ENCODE assay signal across 7 cellular contexts in the genomic region with DNA sequence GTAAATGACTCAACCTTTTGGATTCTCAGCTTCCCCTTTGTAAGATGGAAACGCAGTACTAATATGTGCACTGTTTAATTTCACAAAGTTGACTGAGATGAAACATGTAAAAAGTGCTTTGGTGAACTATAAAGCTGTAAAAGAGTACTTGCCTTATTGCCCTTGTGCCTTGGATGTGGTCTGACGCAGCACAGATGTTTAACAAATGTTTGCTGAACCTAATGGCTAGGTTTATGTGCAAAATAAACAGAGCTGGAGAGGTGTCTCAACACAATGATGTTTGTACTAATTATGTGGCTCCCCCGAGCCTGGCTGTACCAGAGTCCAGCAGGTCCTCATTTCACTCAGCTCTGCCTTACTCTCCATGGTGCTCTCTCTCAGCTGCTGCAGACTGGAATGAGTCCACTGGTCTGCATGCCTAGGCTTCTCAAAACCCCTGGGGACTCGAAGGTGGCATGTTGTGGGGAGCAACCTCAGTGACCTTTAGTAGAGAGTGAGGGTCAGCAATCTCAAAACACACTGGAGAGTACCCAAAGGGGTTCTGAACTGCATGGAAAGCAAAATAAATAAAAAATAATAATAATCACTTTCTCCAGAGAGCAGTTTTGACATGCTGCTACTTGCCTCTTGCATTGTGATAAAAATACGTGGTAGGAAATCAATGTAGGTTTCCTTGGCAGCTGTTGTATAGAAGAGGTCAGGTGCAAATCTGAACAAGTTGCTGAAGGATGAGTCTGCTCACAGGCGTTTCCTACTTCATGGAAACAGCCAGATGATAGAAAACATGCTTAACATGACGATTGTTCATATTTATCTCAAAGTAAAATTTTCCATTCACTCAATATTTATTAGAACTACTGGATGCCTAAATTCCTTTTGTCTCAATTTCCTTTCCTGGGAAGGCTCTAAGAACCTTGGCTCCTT. TPM values are rescaled to one million over a fixed set of nuclear protein-coding genes. Genes with fewer than 3 reads are reported as not detected.
DNase-seq lines count a peak whose midpoint lies in the region; ATAC-seq and TF ChIP-seq lines count a peak whose summit lies in the region.

No MANE protein-coding gene starts in this region.

- no peak for TF ChIP-seq CTCF in RWPE1 (conservative IDR thresholded peaks at IDR 0.05; ENCODE audit: low read depth)
- TF ChIP-seq CTCF in gastroesophageal sphincter (IDR thresholded peaks at IDR 0.05), result no peak
- TF ChIP-seq CTCF in suprapubic skin (IDR thresholded peaks at IDR 0.05), result no peak

- ATAC-seq in gastroesophageal sphincter, result no peak
- ATAC-seq in GM21423 (IDR thresholded peaks at IDR 0.05; ENCODE audit: unreplicated experiment), result no peak

- CTCF ChIA-PET in RWPE1 (lab: Yijun Ruan, JAX), result interaction anchor here (0.6 kb wide), 1 partner anchor 9 kb away, joined by 3 read pairs; no protein-coding TSS in a partner anchor

- H3K27ac ChIP-seq in KOPT-K1 (ENCODE audit: low read depth, low read length, poor library complexity, severe bottlenecking) (peak overlapping the region; percentile 1), RWPE1 (peak overlapping the region; percentile 96), gastroesophageal sphincter (peak overlapping the region in 3 of 4 donors; percentile 18 to 62 (median 41)), suprapubic skin (peak overlapping the region; percentile 36)

- H3K36me3 ChIP-seq in KOPT-K1 (ENCODE audit: insufficient read depth, low read length) (no peaks in the 10 kb centered on the region), gastroesophageal sphincter (no peaks in the 10 kb centered on the region), suprapubic skin (no peaks in the 10 kb centered on the region)

- WGBS in gastroesophageal sphincter (ENCODE audit: low coverage in 1 of 2), 2 donors, result 26 to 31% methylated on average over 5 to 7 of the region's 7 CpGs
- WGBS in suprapubic skin, result 41% methylated on average over 7 of the region's 7 CpGs

- H3K4me3 ChIP-seq in gastroesophageal sphincter, result no peak overlapping the region
- no peak overlapping the region for H3K4me3 ChIP-seq in suprapubic skin

- TF ChIP-seq EP300 in gastroesophageal sphincter (IDR thresholded peaks at IDR 0.05) (no peak), suprapubic skin (IDR thresholded peaks at IDR 0.05) (no peak)

- H3K9me3 ChIP-seq in KOPT-K1 (ENCODE audit: insufficient read depth, low read length, poor library complexity, severe bottlenecking), result no peaks in the 10 kb centered on the region
- H3K9me3 ChIP-seq in gastroesophageal sphincter, result no peaks in the 10 kb centered on the region
- H3K9me3 ChIP-seq in suprapubic skin, result no peaks in the 10 kb centered on the region

- TF ChIP-seq POLR2A in gastroesophageal sphincter (IDR thresholded peaks at IDR 0.05), result no peak
- no peak for TF ChIP-seq POLR2A in suprapubic skin (IDR thresholded peaks at IDR 0.05)

- H3K4me1 ChIP-seq in gastroesophageal sphincter, result peaks cover 0 to 34% (median 11%) of the 10 kb centered on the region in 3 donors
- H3K4me1 ChIP-seq in suprapubic skin, result peaks cover 41% of the 10 kb centered on the region

- H3K27me3 ChIP-seq in gastroesophageal sphincter (no peaks in the 10 kb centered on the region), suprapubic skin (no peaks in the 10 kb centered on the region)

- DNase-seq in RWPE1 (ENCODE audit: low spot score) (peak; percentile 85), suprapubic skin (ENCODE audit: low spot score in 2 of 2) (no peak)
- no peak for DNase-seq in activated effector memory CD4-positive, alpha-beta T cell treated with anti-CD3 and anti-CD28 coated beads, Interleukin-2, amount 50 U/mL, for 16 hours
- DNase-seq in effector CD8-positive, alpha-beta T cell (lab: John Stamatoyannopoulos, UW), result no peak

- POLR2A ChIA-PET in RWPE1 (lab: Yijun Ruan, JAX; ENCODE audit: low non-redundant PET), result no interaction called here

RNA-seq across cellular contexts. Expression of a gene that starts 8.5 kb away (rescaled TPM):
- total RNA-seq in gastroesophageal sphincter (1 to 10 TPM; 1.4 to 8.1 (median 3.6) TPM), suprapubic skin (1 to 10 TPM; 1.4 to 2.7 (median 2.3) TPM)

RNA-seq across cellular contexts. Expression of a gene that starts 8.9 kb away (rescaled TPM):
- total RNA-seq in gastroesophageal sphincter (1 to 10 TPM in 2 of 4 donors, under 1 TPM in 1, not detected in 1; 0.22 to 2.7 (median 1.7) TPM), suprapubic skin (1 to 10 TPM in 1 of 4 donors, under 1 TPM in 1, not detected in 2; 0.65 to 5.1 TPM)

Comparison
In these comparisons a context has a peak if more than half of its experiments do, and no peak if none do; other contexts are left out.
1. H3K27ac ChIP-seq: peak in every context shown above with its lines; median percentile 96 in RWPE1; 41 in gastroesophageal sphincter; 36 in suprapubic skin; 1 in KOPT-K1.